Comparison of ENCODE assay signal across 8 cellular contexts in the genomic region with DNA sequence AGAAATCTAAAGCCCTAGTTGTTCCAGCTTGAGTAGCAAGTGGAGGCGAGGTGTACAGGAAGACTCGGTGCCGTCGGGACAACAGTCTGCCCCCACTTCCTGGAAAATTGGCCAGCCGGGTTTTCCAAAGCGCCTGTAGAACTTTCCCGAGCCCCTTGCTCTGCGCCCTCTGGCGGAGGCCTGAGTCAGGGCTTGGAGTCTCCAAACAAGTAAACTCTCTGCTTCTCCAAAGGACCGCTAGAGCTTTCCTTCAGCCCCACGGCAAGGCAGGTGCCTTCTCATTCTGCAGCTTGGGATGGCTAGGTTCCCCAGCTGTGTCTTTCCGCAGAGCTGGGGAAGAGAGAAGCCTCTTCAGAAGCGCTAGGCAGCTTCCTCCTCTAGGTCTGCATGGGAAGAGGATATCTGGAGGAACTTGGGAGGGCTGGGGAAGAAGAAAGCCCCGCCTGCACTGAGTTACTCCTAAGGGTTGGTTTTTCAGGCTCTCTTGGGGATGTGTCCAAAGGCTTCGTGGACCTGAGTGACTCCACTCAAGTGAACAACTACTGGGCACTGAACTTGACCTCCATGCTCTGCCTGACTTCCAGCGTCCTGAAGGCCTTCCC. TPM values are rescaled to one million over a fixed set of nuclear protein-coding genes. Genes with fewer than 3 reads are reported as not detected.
DNase-seq lines count a peak whose midpoint lies in the region; ATAC-seq and TF ChIP-seq lines count a peak whose summit lies in the region.

No MANE protein-coding gene starts in this region.

- DNase-seq in AG04449 (ENCODE audit: low read depth, low spot score) (no peak), NCI-H2227 (lab: John Stamatoyannopoulos, UW; ENCODE audit: unreplicated experiment) (peak; percentile 93), left colon (peak; percentile 89 to 93)
- peak; percentile 19 for DNase-seq in activated CD4-positive, CD25-positive, alpha-beta regulatory T cell treated with anti-CD3 and anti-CD28 coated beads, Interleukin-2, amount 50 U/mL, for 16 hours (ENCODE audit: low read depth, low spot score)
- DNase-seq in stimulated activated CD4-positive, alpha-beta T cell treated with anti-CD3 and anti-CD28 coated beads, Interleukin-1b, Interleukin-23, amount 100 ng/mL, for 24 hours (ENCODE audit: low read depth in 4 of 4, low spot score in 1 of 4) = peak; percentile 28 to 51 (median 42)

- H3K9me3 Mint-ChIP-seq in dendritic cell treated with granulocyte-macrophage colony-stimulating factor and Interleukin-4, amounts not matched to agents 40 ng/mL and 50 ng/mL, for 4 days = no peaks in the 10 kb centered on the region

- CTCF ChIA-PET in AG04449 (lab: Yijun Ruan, JAX) = interaction anchor here (0.6 to 3.3 kb wide), 57 partner anchors 8 to 1361 kb away, joined by 3 to 44 read pairs (median 5); a partner anchor contains a TSS

- peaks cover 55% of the 10 kb centered on the region for H3K4me1 Mint-ChIP-seq in dendritic cell treated with granulocyte-macrophage colony-stimulating factor and Interleukin-4, amounts not matched to agents 40 ng/mL and 50 ng/mL, for 4 days (ENCODE audit: low read depth)

- peaks cover 24% of the 10 kb centered on the region for H3K36me3 Mint-ChIP-seq in dendritic cell treated with granulocyte-macrophage colony-stimulating factor and Interleukin-4, amounts not matched to agents 40 ng/mL and 50 ng/mL, for 4 days (ENCODE audit: low read depth)

- peak overlapping the region; percentile 73 for H3K4me3 Mint-ChIP-seq in dendritic cell treated with granulocyte-macrophage colony-stimulating factor and Interleukin-4, amounts not matched to agents 40 ng/mL and 50 ng/mL, for 4 days

- peak overlapping the region; percentile 67 for H3K4me3 ChIP-seq in AG04449 (ENCODE audit: low read depth, low read length)

- ATAC-seq in GM18867 (IDR thresholded peaks at IDR 0.05; ENCODE audit: unreplicated experiment) (peak; percentile 37), HG03159 (IDR thresholded peaks at IDR 0.05; ENCODE audit: unreplicated experiment) (peak; percentile 36), left colon (peak; percentile 65)

- peak overlapping the region; percentile 22 for H3K27ac Mint-ChIP-seq in dendritic cell treated with granulocyte-macrophage colony-stimulating factor and Interleukin-4, amounts not matched to agents 40 ng/mL and 50 ng/mL, for 4 days

- intact Hi-C loops in dendritic cell treated with granulocyte-macrophage colony-stimulating factor and Interleukin-4, amounts not matched to agents 40 ng/mL and 50 ng/mL, for 4 days (cut with micrococcal nuclease) = loop anchor here (10.0 kb wide), 1 partner anchor 397 kb away; a partner anchor contains a TSS
- intact Hi-C loops in left colon (cut with DNase I, micrococcal nuclease) = no loop called here

- TF ChIP-seq CTCF in AG04449 (IDR thresholded peaks at IDR 0.05; ENCODE audit: insufficient read depth, low read length, missing control alignments) = peak; percentile 90

- H3K27me3 Mint-ChIP-seq in dendritic cell treated with granulocyte-macrophage colony-stimulating factor and Interleukin-4, amounts not matched to agents 40 ng/mL and 50 ng/mL, for 4 days = peaks cover 52% of the 10 kb centered on the region

- POLR2A ChIA-PET in AG04449 (lab: Yijun Ruan, JAX) = no interaction called here

RNA-seq across cellular contexts. Expression of a gene that starts 0.7 kb away (rescaled TPM):
- 10 to 100 TPM; 77.8 to 81.9 TPM for total RNA-seq in left colon

RNA-seq across cellular contexts. Expression of a gene that starts 29.4 kb away (rescaled TPM):
- 1 to 10 TPM; 1.5 to 2.2 TPM for total RNA-seq in left colon
